23 cellular contexts compared by ENCODE assay signal in genomic region chr17:79133986-79134385, GRCh38. TPM values are rescaled to one million over a fixed set of nuclear protein-coding genes. Genes with fewer than 3 reads are reported as not detected.
DNase-seq lines count a peak whose midpoint lies in the region; ATAC-seq, FAIRE-seq and TF ChIP-seq lines count a peak whose summit lies in the region.
"Had no signal": no experiment of that assay in that cellular context is flagged by ENCODE, and none has a peak within 500 bp of the region (broad histone marks: within the 10 kb centered on the region; RNA-seq: fewer than 3 reads in every experiment).

No MANE protein-coding gene starts in this region.

- H3K18ac ChIP-seq in neuronal stem cell (ENCODE audit: low read length) = no peak overlapping the region

- no peak for FAIRE-seq in kidney (lab: Jason Lieb, UNC)
- FAIRE-seq: A549, GM12892 had no signal

- H4K8ac ChIP-seq in neuronal stem cell (ENCODE audit: low read depth, low read length) = no peak overlapping the region

- no peak overlapping the region for H2BK120ac ChIP-seq in neuronal stem cell (ENCODE audit: low read depth, low read length)

- no peaks in the 10 kb centered on the region for H3K79me1 ChIP-seq in neuronal stem cell (ENCODE audit: low read depth, low read length)

- H3K9me2 ChIP-seq in Karpas-422 (replicated peaks; ENCODE audit: insufficient read depth, low read length) = no peaks in the 10 kb centered on the region

- TF ChIP-seq CTCF in OCI-LY3 (IDR thresholded peaks at IDR 0.05; ENCODE audit: low read depth, low read length) (no peak), kidney (IDR thresholded peaks at IDR 0.05; ENCODE audit: borderline replicate concordance, extremely low read depth, insufficient read depth) (no peak)

- H3K9me3 ChIP-seq in BLaER1 treated with 17β-estradiol and CSF1 and Interleukin-3, amounts not matched to agents 10 nM and 100 nM (replicated peaks in 1 of 11) = no peaks in the 10 kb centered on the region
- H3K9me3 ChIP-seq in Karpas-422 (ENCODE audit: low read length) = no peaks in the 10 kb centered on the region
- H3K9me3 ChIP-seq in OCI-LY3 (ENCODE audit: insufficient read depth, low read length) = no peaks in the 10 kb centered on the region
- H3K9me3 ChIP-seq in neuronal stem cell (replicated peaks in 1 of 2; ENCODE audit: control insufficient read depth in 2 of 2, insufficient read depth in 1 of 2, low read depth in 1 of 2, low read length in 2 of 2) = peaks cover 0 to 13% of the 10 kb centered on the region in 2 donors
- no peaks in the 10 kb centered on the region for H3K9me3 ChIP-seq in kidney (ENCODE audit: control insufficient read depth in 1 of 2, low read length in 2 of 2)
- H3K9me3 ChIP-seq: A549, BE2C, HAP-1 had no signal

- WGBS in neuronal stem cell (ENCODE audit: extremely low coverage in 2 of 2, insufficient read length in 2 of 2, insufficient replicate concordance in 1 of 2), 2 donors = no CpG with 5 or more reads among the region's 7 CpGs

- H4K91ac ChIP-seq in neuronal stem cell (ENCODE audit: low read depth, low read length, poor library complexity) = no peak overlapping the region

- no peak overlapping the region for H2BK12ac ChIP-seq in neuronal stem cell (ENCODE audit: low read length)

- peaks cover 0 to 55% (median 29%) of the 10 kb centered on the region in 11 experiments; a peak in 16 of 22 replicates for H3K27me3 ChIP-seq in BLaER1 treated with 17β-estradiol and CSF1 and Interleukin-3, amounts not matched to agents 10 nM and 100 nM
- H3K27me3 ChIP-seq in Karpas-422 (ENCODE audit: low read length) = no peaks in the 10 kb centered on the region
- peaks cover 22% of the 10 kb centered on the region for H3K27me3 ChIP-seq in OCI-LY3 (ENCODE audit: low read depth, low read length)
- H3K27me3 ChIP-seq in neuronal stem cell (ENCODE audit: control insufficient read depth in 3 of 3, insufficient read depth in 3 of 3, low read depth in 1 of 3, low read length in 3 of 3) = peaks cover 0 to 73% (median 4%) of the 10 kb centered on the region in 3 experiments

- H2BK5ac ChIP-seq in neuronal stem cell (ENCODE audit: low read length) = no peak overlapping the region

- H3K23ac ChIP-seq in neuronal stem cell (ENCODE audit: low read depth, low read length, poor library complexity) = no peak overlapping the region

- H2AK5ac ChIP-seq in neuronal stem cell (ENCODE audit: low read depth, low read length) = no peak overlapping the region

- peaks cover 18 to 95% (median 85%) of the 10 kb centered on the region in 10 experiments for H3K4me1 ChIP-seq in BLaER1 treated with 17β-estradiol and CSF1 and Interleukin-3, amounts not matched to agents 10 nM and 100 nM
- H3K4me1 ChIP-seq in Karpas-422 (ENCODE audit: low read length) = peaks cover 18% of the 10 kb centered on the region
- peaks cover 7% of the 10 kb centered on the region for H3K4me1 ChIP-seq in OCI-LY3 (ENCODE audit: low read length)
- peaks cover 0 to 18% of the 10 kb centered on the region in 2 donors for H3K4me1 ChIP-seq in neuronal stem cell (ENCODE audit: control insufficient read depth in 2 of 2, insufficient read depth in 1 of 2, low read depth in 1 of 2, low read length in 2 of 2)
- peaks cover 0 to 4% of the 10 kb centered on the region in 2 donors for H3K4me1 ChIP-seq in kidney (ENCODE audit: control insufficient read depth in 1 of 2, insufficient read depth in 1 of 2, low read depth in 1 of 2, low read length in 2 of 2)
- H3K4me1 ChIP-seq: A549, BE2C, Caco-2, HAP-1 had no signal

- no peak overlapping the region for H3K4ac ChIP-seq in neuronal stem cell (ENCODE audit: low read length)

- intact Hi-C loops in kidney (cut with DNase I) = no loop called here

- DNase-seq in Karpas-422 (no peak), neuronal stem cell (ENCODE audit: low spot score) (no peak), kidney (no peak), SKM-1 treated with dmso at 0.1 percent for 144 hours (lab: John Stamatoyannopoulos, UW; ENCODE audit: unreplicated experiment) (no peak)
- no peak for DNase-seq in stimulated activated CD4-positive, alpha-beta T cell treated with anti-CD3 and anti-CD28 coated beads, Interleukin-2, amount 100 ng/mL, for 48 hours
- DNase-seq: 8988T; ACHN; AML-193; BE2C; Caco-2; CD4-positive, CD25-positive, alpha-beta regulatory T cell; CD8-positive, alpha-beta T cell; DMS79; EL; GF-D8 had no signal

- no peak overlapping the region for H2AFZ ChIP-seq in Karpas-422 (ENCODE audit: low read length)
- no peak overlapping the region for H2AFZ ChIP-seq in OCI-LY3 (ENCODE audit: low read depth, low read length)
- H2AFZ ChIP-seq in neuronal stem cell (ENCODE audit: low read length) = no peak overlapping the region
- H2AFZ ChIP-seq: GM23338 had no signal

- H3K9ac ChIP-seq in BLaER1 treated with 17β-estradiol and CSF1 and Interleukin-3, amounts not matched to agents 10 nM and 100 nM = peak overlapping the region in 1 of 11 experiments; percentile 29; a peak in 2 of 22 replicates
- H3K9ac ChIP-seq in Karpas-422 (ENCODE audit: low read length) = no peak overlapping the region
- no peak overlapping the region for H3K9ac ChIP-seq in OCI-LY3 (ENCODE audit: low read length)
- no peak overlapping the region for H3K9ac ChIP-seq in neuronal stem cell (ENCODE audit: low read depth, low read length, poor library complexity)
- H3K9ac ChIP-seq in kidney (ENCODE audit: low read length in 2 of 2) = no peak overlapping the region

- ATAC-seq in GM19397 (IDR thresholded peaks at IDR 0.05; ENCODE audit: unreplicated experiment) = no peak
- ATAC-seq: A549; CD8-positive, alpha-beta T cell; GM23338 had no signal

- no peaks in the 10 kb centered on the region for H3K79me2 ChIP-seq in Karpas-422 (ENCODE audit: low read length)
- no peaks in the 10 kb centered on the region for H3K79me2 ChIP-seq in OCI-LY3 (ENCODE audit: low read length)

- H3K36me3 ChIP-seq in BLaER1 treated with 17β-estradiol and CSF1 and Interleukin-3, amounts not matched to agents 10 nM and 100 nM = no peaks in the 10 kb centered on the region
- no peaks in the 10 kb centered on the region for H3K36me3 ChIP-seq in Karpas-422 (ENCODE audit: insufficient read depth, low read length)
- H3K36me3 ChIP-seq in OCI-LY3 (replicated peaks; ENCODE audit: low read depth, low read length) = no peaks in the 10 kb centered on the region
- H3K36me3 ChIP-seq in neuronal stem cell (replicated peaks in 1 of 2; ENCODE audit: control insufficient read depth in 2 of 2, insufficient read depth in 2 of 2, low read length in 2 of 2) = peaks cover 0 to 8% of the 10 kb centered on the region in 2 donors
- no peaks in the 10 kb centered on the region for H3K36me3 ChIP-seq in kidney (ENCODE audit: control insufficient read depth in 1 of 2, insufficient read depth in 2 of 2, low read length in 2 of 2)
- H3K36me3 ChIP-seq: BE2C, HAP-1 had no signal

- H4K20me1 ChIP-seq in BLaER1 treated with 17β-estradiol and CSF1 and Interleukin-3, amounts not matched to agents 10 nM and 100 nM = peaks cover 0 to 58% (median 15%) of the 10 kb centered on the region in 11 experiments; a peak in 10 of 22 replicates
- H4K20me1 ChIP-seq in Karpas-422 (ENCODE audit: insufficient read depth, low read depth, low read length) = peaks cover 6% of the 10 kb centered on the region
- H4K20me1 ChIP-seq in OCI-LY3 (ENCODE audit: insufficient read depth, low read length) = no peaks in the 10 kb centered on the region

- H3K14ac ChIP-seq in neuronal stem cell (ENCODE audit: low read length) = peak overlapping the region; percentile 9

- H3K27ac ChIP-seq in BLaER1 treated with 17β-estradiol and CSF1 and Interleukin-3, amounts not matched to agents 10 nM and 100 nM = no peak overlapping the region
- H3K27ac ChIP-seq in Karpas-422 (ENCODE audit: low read length) = no peak overlapping the region
- no peak overlapping the region for H3K27ac ChIP-seq in OCI-LY3 (ENCODE audit: low read length)
- H3K27ac ChIP-seq in neuronal stem cell (replicated peaks; ENCODE audit: low read length) = no peak overlapping the region
- no peak overlapping the region for H3K27ac ChIP-seq in kidney (ENCODE audit: low read depth in 2 of 2, low read length in 2 of 2)
- H3K27ac ChIP-seq: A549, C4-2B had no signal

- no peak overlapping the region; a peak in 1 of 20 replicates for H3K4me3 ChIP-seq in BLaER1 treated with 17β-estradiol and CSF1 and Interleukin-3, amounts not matched to agents 10 nM and 100 nM
- H3K4me3 ChIP-seq in Karpas-422 (ENCODE audit: low read length) = no peak overlapping the region
- no peak overlapping the region for H3K4me3 ChIP-seq in OCI-LY3 (ENCODE audit: low read length)
- H3K4me3 ChIP-seq in neuronal stem cell (ENCODE audit: low read length in 2 of 2) = no peak overlapping the region
- H3K4me3 ChIP-seq in kidney (ENCODE audit: low read length in 2 of 2) = no peak overlapping the region
- H3K4me3 ChIP-seq: A549, GM23338, HAP-1 had no signal

- peak overlapping the region in 10 of 11 experiments; percentile 7 to 99 (median 88); a peak in 18 of 22 replicates for H3K4me2 ChIP-seq in BLaER1 treated with 17β-estradiol and CSF1 and Interleukin-3, amounts not matched to agents 10 nM and 100 nM
- peak overlapping the region; percentile 28 for H3K4me2 ChIP-seq in Karpas-422 (ENCODE audit: low read depth, low read length, poor library complexity, severe bottlenecking)
- peak overlapping the region; percentile 14; the same call in 1 of the 2 replicates for H3K4me2 ChIP-seq in OCI-LY3 (ENCODE audit: low read length)
- no peak overlapping the region for H3K4me2 ChIP-seq in neuronal stem cell (ENCODE audit: insufficient read depth, low read length, poor library complexity, severe bottlenecking)
- H3K4me2 ChIP-seq: A549, GM23338 had no signal

- H2BK15ac ChIP-seq in neuronal stem cell (ENCODE audit: low read length) = no peak overlapping the region

RNA-seq across cellular contexts. Expression of gene ENGASE, which starts 59.4 kb away (rescaled TPM):
- 11.0 and 16.6 TPM in 2 replicates for total RNA-seq in Karpas-422 (2014; rRNA removed; shearing (Covaris generic); ENCODE audit: low replicate concordance)
- 17.4 TPM for polyA plus RNA-seq in neuronal stem cell (2013, experiment 1 of 2)
- polyA plus RNA-seq in neuronal stem cell (2013, experiment 2 of 2) = 18.1 TPM
- total RNA-seq in kidney = 49.3 TPM
- polyA plus RNA-seq in kidney (ENCODE audit: insufficient read depth, low read depth, low replicate concordance) = 14.3 TPM
